Comparison of ENCODE assay signal across 14 cellular contexts in genomic region chr2:181264016-181264415, GRCh38.
"Had no signal": no experiment of that assay in that cellular context is flagged by ENCODE, and none has a peak within 500 bp of the region (broad histone marks: within the 10 kb centered on the region; RNA-seq: fewer than 3 reads in every experiment).

No MANE protein-coding gene starts in this region.

- H3K27me3 ChIP-seq: cardiac muscle cell, upper lobe of right lung had no signal

- H3K9me3 ChIP-seq: lower lobe of right lung, pancreas, thoracic aorta, upper lobe of right lung had no signal

- H3K4me1 ChIP-seq: lower lobe of right lung, pancreas, upper lobe of right lung had no signal

- H3K4me3 ChIP-seq: cardiac muscle cell, lower lobe of right lung, pancreas, thoracic aorta, upper lobe of right lung had no signal

- H3K9me3 Mint-ChIP-seq: activated B cell treated with CpG ODN at 0.5 μM for 24 hours; endodermal cell; stimulated activated effector memory CD8-positive, alpha-beta T cell treated with anti-CD3 and anti-CD28 coated beads, Interleukin-12 subunit alpha, Interleukin-12 subunit beta, amount 100 ng/mL, for 72 hours had no signal

- DNase-seq: activated B cell treated with CpG ODN at 0.5 μM for 24 hours; activated CD4-positive, alpha-beta T cell treated with anti-CD3 and anti-CD28 coated beads, Interleukin-2, amount 10 ng/mL, durations not matched to agents 24 days and 14 days; activated naive CD4-positive, alpha-beta T cell; activated naive CD8-positive, alpha-beta T cell treated with anti-CD3 and anti-CD28 coated beads, Interleukin-2, amount 10 ng/mL, durations not matched to agents 7 days and 5 days; endodermal cell; head of caudate nucleus; left colon; lower lobe of right lung; midbrain; pancreas; upper lobe of right lung had no signal

- H3K36me3 ChIP-seq: cardiac muscle cell, lower lobe of right lung, pancreas, thoracic aorta, upper lobe of right lung had no signal

- ATAC-seq: left colon; lower lobe of right lung; pancreas; stimulated activated effector memory CD8-positive, alpha-beta T cell treated with anti-CD3 and anti-CD28 coated beads, Interleukin-12 subunit alpha, Interleukin-12 subunit beta, amount 100 ng/mL, for 72 hours; upper lobe of right lung had no signal

- H3K27me3 Mint-ChIP-seq: activated B cell treated with CpG ODN at 0.5 μM for 24 hours; activated CD4-positive, alpha-beta T cell treated with anti-CD3 and anti-CD28 coated beads, Interleukin-2, amount 10 ng/mL, durations not matched to agents 24 days and 14 days; activated naive CD8-positive, alpha-beta T cell treated with anti-CD3 and anti-CD28 coated beads, Interleukin-2, amount 10 ng/mL, durations not matched to agents 7 days and 5 days had no signal

- H3K4me3 Mint-ChIP-seq: activated B cell treated with CpG ODN at 0.5 μM for 24 hours; activated CD4-positive, alpha-beta T cell treated with anti-CD3 and anti-CD28 coated beads, Interleukin-2, amount 10 ng/mL, durations not matched to agents 24 days and 14 days; activated naive CD8-positive, alpha-beta T cell treated with anti-CD3 and anti-CD28 coated beads, Interleukin-2, amount 10 ng/mL, durations not matched to agents 7 days and 5 days; endodermal cell; stimulated activated effector memory CD8-positive, alpha-beta T cell treated with anti-CD3 and anti-CD28 coated beads, Interleukin-12 subunit alpha, Interleukin-12 subunit beta, amount 100 ng/mL, for 72 hours had no signal

- H3K27ac ChIP-seq: cardiac muscle cell, lower lobe of right lung, pancreas, thoracic aorta, upper lobe of right lung had no signal

- H3K36me3 Mint-ChIP-seq: stimulated activated effector memory CD8-positive, alpha-beta T cell treated with anti-CD3 and anti-CD28 coated beads, Interleukin-12 subunit alpha, Interleukin-12 subunit beta, amount 100 ng/mL, for 72 hours had no signal

- H3K27ac Mint-ChIP-seq: activated B cell treated with CpG ODN at 0.5 μM for 24 hours; activated CD4-positive, alpha-beta T cell treated with anti-CD3 and anti-CD28 coated beads, Interleukin-2, amount 10 ng/mL, durations not matched to agents 24 days and 14 days; activated naive CD8-positive, alpha-beta T cell treated with anti-CD3 and anti-CD28 coated beads, Interleukin-2, amount 10 ng/mL, durations not matched to agents 7 days and 5 days; endodermal cell; stimulated activated effector memory CD8-positive, alpha-beta T cell treated with anti-CD3 and anti-CD28 coated beads, Interleukin-12 subunit alpha, Interleukin-12 subunit beta, amount 100 ng/mL, for 72 hours had no signal
